8 cellular contexts compared by ENCODE assay signal in genomic region chr12:55831407-55831880, GRCh38. TPM values are rescaled to one million over a fixed set of nuclear protein-coding genes. Genes with fewer than 3 reads are reported as not detected.
DNase-seq lines count a peak whose midpoint lies in the region; ATAC-seq, FAIRE-seq and TF ChIP-seq lines count a peak whose summit lies in the region.
"Had no signal": no experiment of that assay in that cellular context is flagged by ENCODE, and none has a peak within 500 bp of the region (broad histone marks: within the 10 kb centered on the region; RNA-seq: fewer than 3 reads in every experiment).

No MANE protein-coding gene starts in this region.

- TF ChIP-seq POLR2A in IMR-90 (IDR thresholded peaks at IDR 0.05; ENCODE audit: low read depth, low read length) (no peak), adrenal gland (IDR thresholded peaks at IDR 0.05) (no peak)

- in situ Hi-C loops in IMR-90 (cut with MboI; ENCODE audit: low sequenced_read_pairs): no loop called here

- intact Hi-C loops in IMR-90 (cut with micrococcal nuclease) (no loop called here), kidney (cut with DNase I) (no loop called here), adrenal gland (cut with DNase I) (no loop called here)

- H2AK9ac ChIP-seq in IMR-90 (replicated peaks; ENCODE audit: low read depth, low read length, poor library complexity): peak overlapping the region; percentile 95

- H3K9me1 ChIP-seq in IMR-90 (ENCODE audit: insufficient read depth, low read length): peaks cover 13% of the 10 kb centered on the region; the same call in 1 of the 2 replicates

- peaks cover 14% of the 10 kb centered on the region; the same call in 1 of the 2 replicates for H3K4me1 ChIP-seq in IMR-90 (ENCODE audit: control insufficient read depth, insufficient read depth, low read length)
- H3K4me1 ChIP-seq in adipocyte (ENCODE audit: control insufficient read depth, insufficient read depth, low read length): peaks cover 38% of the 10 kb centered on the region
- H3K4me1 ChIP-seq in kidney (ENCODE audit: control insufficient read depth in 1 of 2, insufficient read depth in 1 of 2, low read depth in 1 of 2, low read length in 2 of 2): peaks cover 4 to 16% of the 10 kb centered on the region in 2 donors
- peaks cover 20 to 34% of the 10 kb centered on the region in 2 donors for H3K4me1 ChIP-seq in adrenal gland (replicated peaks in 1 of 2)

- peak overlapping the region; percentile 48 for H4K5ac ChIP-seq in IMR-90 (ENCODE audit: low read depth, low read length)

- H3K27me3 ChIP-seq in IMR-90 (ENCODE audit: control insufficient read depth, insufficient read depth, low read length) (no peaks in the 10 kb centered on the region), adipocyte (replicated peaks; ENCODE audit: control insufficient read depth, insufficient read depth, low read length) (no peaks in the 10 kb centered on the region), adrenal gland (no peaks in the 10 kb centered on the region)

- POLR2A ChIA-PET in IMR-90 (lab: Charles Lee; ENCODE audit: unreplicated experiment): interaction anchor here (0.8 to 2.9 kb wide), 3 partner anchors 14 to 19 kb away, joined by 3 to 19 read pairs (median 4); partner anchors contain the start of genes ORMDL2 and SARNP

- no peak overlapping the region for H3K27ac Mint-ChIP-seq in stimulated activated naive B cell treated with anti-CD40 and anti-IgM and Interleukin-4, amounts not matched to agents 10 μg/mL and 1 μg/mL and 100 μg/mL, for 72 hours

- peak overlapping the region; percentile 65 for H2AK5ac ChIP-seq in IMR-90 (ENCODE audit: low read depth, low read length)

- no peak overlapping the region for H2BK5ac ChIP-seq in IMR-90 (ENCODE audit: low read depth, low read length, poor library complexity, severe bottlenecking)

- peak overlapping the region; percentile 66 for H3K14ac ChIP-seq in IMR-90 (replicated peaks; ENCODE audit: low read depth, low read length)

- TF ChIP-seq RAD21 in IMR-90 (IDR thresholded peaks at IDR 0.05; ENCODE audit: low read length): no peak

- ATAC-seq in IMR-90 (ENCODE audit: low read depth) (no peak), HG03095 (IDR thresholded peaks at IDR 0.05; ENCODE audit: unreplicated experiment) (no peak)
- ATAC-seq in stimulated activated naive B cell treated with anti-CD40 and anti-IgM and Interleukin-4, amounts not matched to agents 10 μg/mL and 1 μg/mL and 100 μg/mL, for 72 hours (replicated peaks): no peak

- H3K4me3 ChIP-seq in IMR-90 (ENCODE audit: insufficient read depth, low read depth, low read length) (peak overlapping the region; percentile 78), adipocyte (ENCODE audit: low read length) (peak overlapping the region; percentile 99), kidney (ENCODE audit: low read length in 2 of 2) (peak overlapping the region; percentile 95 to 97), adrenal gland (peak overlapping the region in 2 of 4 donors; percentile 71 to 98)

- H3K4me1 Mint-ChIP-seq in stimulated activated naive B cell treated with anti-CD40 and anti-IgM and Interleukin-4, amounts not matched to agents 10 μg/mL and 1 μg/mL and 100 μg/mL, for 72 hours: peaks cover 28 to 45% of the 10 kb centered on the region in 2 donors

- H3K9ac ChIP-seq in IMR-90 (ENCODE audit: low read depth, low read length): peak overlapping the region; percentile 75
- peak overlapping the region; percentile 96 for H3K9ac ChIP-seq in adipocyte (ENCODE audit: low read length)
- peak overlapping the region in 1 of 2 donors; percentile 87 for H3K9ac ChIP-seq in kidney (ENCODE audit: low read length in 2 of 2)

- DNase-seq in IMR-90 (no peak), adipocyte (ENCODE audit: low read depth) (peak; percentile 41), kidney (no peak), adrenal gland (no peak), SHP77 (lab: John Stamatoyannopoulos, UW) (no peak)
- no peak for DNase-seq in stimulated activated naive B cell treated with anti-CD40 and anti-IgM and Interleukin-4, amounts not matched to agents 10 μg/mL and 1 μg/mL and 100 μg/mL, for 72 hours
- DNase-seq: GOT3 had no signal

- peak overlapping the region; percentile 53; the same call in 1 of the 2 replicates for H4K91ac ChIP-seq in IMR-90 (ENCODE audit: insufficient read depth, low read depth, low read length)

- H3K4ac ChIP-seq in IMR-90 (ENCODE audit: low read depth, low read length): peak overlapping the region; percentile 66

- H2BK15ac ChIP-seq in IMR-90 (ENCODE audit: low read depth, low read length): no peak overlapping the region; the same call in 2 of the 3 replicates

- peak overlapping the region; percentile 11; the same call in 1 of the 2 replicates for H3K18ac ChIP-seq in IMR-90 (ENCODE audit: low read depth, low read length)

- no peaks in the 10 kb centered on the region for H3K9me3 Mint-ChIP-seq in stimulated activated naive B cell treated with anti-CD40 and anti-IgM and Interleukin-4, amounts not matched to agents 10 μg/mL and 1 μg/mL and 100 μg/mL, for 72 hours

- H2BK120ac ChIP-seq in IMR-90 (ENCODE audit: low read depth, low read length): no peak overlapping the region

- CTCF ChIA-PET in IMR-90 (lab: Yijun Ruan, JAX): interaction anchor here (0.9 to 1.0 kb wide), 2 partner anchors 95 to 99 kb away, joined by 3 read pairs; no protein-coding TSS in a partner anchor

- H3K79me1 ChIP-seq in IMR-90 (ENCODE audit: low read depth in 1 of 2, low read length in 2 of 2): peaks cover 21 to 58% of the 10 kb centered on the region in 2 experiments

- H3K9me3 ChIP-seq in IMR-90 (ENCODE audit: control insufficient read depth, insufficient read depth, low read length): no peaks in the 10 kb centered on the region
- no peaks in the 10 kb centered on the region for H3K9me3 ChIP-seq in adipocyte (ENCODE audit: control insufficient read depth, low read length)
- H3K9me3 ChIP-seq in kidney (ENCODE audit: control insufficient read depth in 1 of 2, low read length in 2 of 2): no peaks in the 10 kb centered on the region
- no peaks in the 10 kb centered on the region for H3K9me3 ChIP-seq in adrenal gland (replicated peaks in 1 of 3)

- no peaks in the 10 kb centered on the region for H4K20me1 ChIP-seq in IMR-90 (ENCODE audit: insufficient read depth, low read length)

- H2BK20ac ChIP-seq in IMR-90 (ENCODE audit: low read depth, low read length): no peak overlapping the region

- dilution Hi-C loops in IMR-90 (cut with HindIII; ENCODE audit: low sequenced_read_pairs, unreplicated experiment): no loop called here

- H3K36me3 ChIP-seq in IMR-90 (ENCODE audit: control insufficient read depth, insufficient read depth, low read length): peaks cover 16% of the 10 kb centered on the region
- H3K36me3 ChIP-seq in adipocyte (ENCODE audit: control insufficient read depth, insufficient read depth, low read length, severe bottlenecking): peaks cover 14% of the 10 kb centered on the region
- H3K36me3 ChIP-seq in kidney (ENCODE audit: control insufficient read depth in 1 of 2, insufficient read depth in 2 of 2, low read length in 2 of 2): no peaks in the 10 kb centered on the region
- H3K36me3 ChIP-seq in adrenal gland (replicated peaks in 1 of 2): no peaks in the 10 kb centered on the region

- peak overlapping the region; percentile 90 for H2AFZ ChIP-seq in IMR-90 (replicated peaks; ENCODE audit: low read length, poor library complexity)

- H3K27me3 Mint-ChIP-seq in stimulated activated naive B cell treated with anti-CD40 and anti-IgM and Interleukin-4, amounts not matched to agents 10 μg/mL and 1 μg/mL and 100 μg/mL, for 72 hours: no peaks in the 10 kb centered on the region

- H3K27ac ChIP-seq in IMR-90 (ENCODE audit: insufficient read depth, low read length): peak overlapping the region; percentile 53; the same call in 1 of the 2 replicates
- H3K27ac ChIP-seq in kidney (ENCODE audit: low read depth in 2 of 2, low read length in 2 of 2): peak overlapping the region in 1 of 2 donors; percentile 2
- H3K27ac ChIP-seq in adrenal gland: peak overlapping the region in 2 of 5 donors; percentile 74 to 92

- TF ChIP-seq CTCF in IMR-90 (conservative IDR thresholded peaks at IDR 0.05; ENCODE audit: low read depth, low read length) (no peak), kidney (IDR thresholded peaks at IDR 0.05; ENCODE audit: borderline replicate concordance, extremely low read depth, insufficient read depth) (no peak), adrenal gland (IDR thresholded peaks at IDR 0.05) (no peak)

- H3K56ac ChIP-seq in IMR-90 (ENCODE audit: extremely low read depth, insufficient read depth, low read length): peak overlapping the region; percentile 58; the same call in 1 of the 2 replicates

- H3K23ac ChIP-seq in IMR-90 (ENCODE audit: low read depth, low read length): peak overlapping the region; percentile 46; the same call in 1 of the 2 replicates

- peak overlapping the region; percentile 70 to 96 for H4K8ac ChIP-seq in IMR-90 (ENCODE audit: low read depth in 2 of 2, low read length in 2 of 2)

- peak overlapping the region; percentile 99 to 100 for H3K4me3 Mint-ChIP-seq in stimulated activated naive B cell treated with anti-CD40 and anti-IgM and Interleukin-4, amounts not matched to agents 10 μg/mL and 1 μg/mL and 100 μg/mL, for 72 hours

- BruUV-seq in IMR-90 (replicated peaks; lab: Mats Ljungman, UMichigan): no TSS peak

- H3K36me3 Mint-ChIP-seq in stimulated activated naive B cell treated with anti-CD40 and anti-IgM and Interleukin-4, amounts not matched to agents 10 μg/mL and 1 μg/mL and 100 μg/mL, for 72 hours: peaks cover 25 to 30% of the 10 kb centered on the region in 2 donors

- WGBS in IMR-90 (ENCODE audit: extremely low coverage in 2 of 2, insufficient read length in 1 of 2), 2 experiments: no CpG with 5 or more reads among the region's 1 CpG
- 45 to 70% (median 57%) methylated on average over 1 of the region's 1 CpG for WGBS in adrenal gland, 4 donors

- FAIRE-seq in kidney (lab: Jason Lieb, UNC): no peak

- H3K4me2 ChIP-seq in IMR-90 (ENCODE audit: low read depth, low read length): peak overlapping the region; percentile 82

RNA-seq across cellular contexts. Expression of gene DNAJC14, which starts 2.1 kb away (rescaled TPM):
- total RNA-seq in IMR-90 (2012; rRNA removed) (56.3 and 56.9 TPM in 2 replicates), kidney (37.9 TPM), adrenal gland (10 to 100 TPM; 26.3 to 50.0 (median 31.7) TPM)
- polyA plus RNA-seq in IMR-90 (2012; rRNA removed) (13.3 and 19.8 TPM in 2 replicates), kidney (ENCODE audit: insufficient read depth, low read depth, low replicate concordance) (18.9 TPM), adrenal gland (10 to 100 TPM in 2 of 3 donors, 1 to 10 TPM in 1; 9.9 to 31.2 (median 12.4) TPM)
- polyA plus RNA-seq in IMR-90 (2012; cell fraction: cytosol; rRNA removed): 10.2 and 10.5 TPM in 2 replicates
- polyA plus RNA-seq in IMR-90 (2012; cell fraction: nucleus; rRNA removed; ENCODE audit: low replicate concordance): 3.8 and 6.8 TPM in 2 replicates

RNA-seq across cellular contexts. Expression of gene MMP19, which starts 11.3 kb away (rescaled TPM):
- total RNA-seq in IMR-90 (2012; rRNA removed) (8.6 and 9.9 TPM in 2 replicates), kidney (8.8 TPM), adrenal gland (10 to 100 TPM in 3 of 8 donors, 1 to 10 TPM in 5; 1.9 to 17.3 (median 7.2) TPM)
- polyA plus RNA-seq in IMR-90 (2012; rRNA removed) (34.3 and 34.7 TPM in 2 replicates), kidney (ENCODE audit: insufficient read depth, low read depth, low replicate concordance) (2.0 TPM), adrenal gland (10 to 100 TPM in 2 of 3 donors, 1 to 10 TPM in 1; 8.0 to 15.8 (median 15.3) TPM)
- 22.3 and 24.0 TPM in 2 replicates for polyA plus RNA-seq in IMR-90 (2012; cell fraction: cytosol; rRNA removed)
- 56.9 and 100 TPM in 2 replicates for polyA plus RNA-seq in IMR-90 (2012; cell fraction: nucleus; rRNA removed; ENCODE audit: low replicate concordance)

RNA-seq across cellular contexts. Expression of gene ORMDL2, which starts 13.6 kb away (rescaled TPM):
- total RNA-seq in IMR-90 (2012; rRNA removed) (20.4 and 23.3 TPM in 2 replicates), kidney (51.2 TPM), adrenal gland (10 to 100 TPM; 11.7 to 67.5 (median 25.8) TPM)
- polyA plus RNA-seq in IMR-90 (2012; rRNA removed) (38.6 and 39.7 TPM in 2 replicates), kidney (ENCODE audit: insufficient read depth, low read depth, low replicate concordance) (75.9 TPM), adrenal gland (10 to 100 TPM; 45.4 to 97.7 (median 68.6) TPM)
- polyA plus RNA-seq in IMR-90 (2012; cell fraction: cytosol; rRNA removed): 21.1 and 27.5 TPM in 2 replicates
- polyA plus RNA-seq in IMR-90 (2012; cell fraction: nucleus; rRNA removed; ENCODE audit: low replicate concordance): 7.7 and 16.1 TPM in 2 replicates

RNA-seq across cellular contexts. Expression of gene SARNP, which starts 13.9 kb away (rescaled TPM):
- total RNA-seq in IMR-90 (2012; rRNA removed) (46.8 and 132 TPM in 2 replicates), kidney (51.1 TPM), adrenal gland (10 to 100 TPM; 23.2 to 65.1 (median 55.2) TPM)
- polyA plus RNA-seq in IMR-90 (2012; rRNA removed) (99.6 and 103 TPM in 2 replicates), kidney (ENCODE audit: insufficient read depth, low read depth, low replicate concordance) (109 TPM), adrenal gland (100 to 1,000 TPM; 113 to 131 (median 117) TPM)
- 11.6 and 29.4 TPM in 2 replicates for polyA plus RNA-seq in IMR-90 (2012; cell fraction: cytosol; rRNA removed)
- polyA plus RNA-seq in IMR-90 (2012; cell fraction: nucleus; rRNA removed; ENCODE audit: low replicate concordance): 3.7 and 41.2 TPM in 2 replicates
